ENCODE assay signal across 19 cellular contexts in the genomic region with DNA sequence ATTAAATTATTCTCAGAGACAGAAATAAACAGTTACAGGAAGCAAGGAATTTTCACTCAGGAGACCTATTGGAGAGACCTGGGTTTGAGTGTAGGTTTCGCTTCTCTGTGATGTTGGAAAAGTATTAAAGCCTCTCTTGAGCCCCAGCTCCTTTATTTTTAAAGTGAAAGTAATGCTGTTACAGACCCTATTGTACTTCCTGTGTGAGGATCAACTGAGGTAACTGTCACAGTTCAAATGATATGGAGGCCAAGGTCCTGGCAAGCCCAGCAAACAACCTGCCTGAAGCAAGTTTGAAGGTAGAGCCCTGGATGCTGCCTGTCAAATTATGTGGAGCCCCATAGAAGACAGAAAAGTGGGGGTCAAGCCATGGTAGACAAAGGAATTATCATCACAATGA. TPM values are rescaled to one million over a fixed set of nuclear protein-coding genes. Genes with fewer than 3 reads are reported as not detected.
"Had no signal": no experiment of that assay in that cellular context is flagged by ENCODE, and none has a peak within 500 bp of the region (broad histone marks: within the 10 kb centered on the region; RNA-seq: fewer than 3 reads in every experiment).

No MANE protein-coding gene starts in this region.

- H3K4me3 Mint-ChIP-seq: activated CD4-positive, alpha-beta memory T cell treated with anti-CD3 and anti-CD28 coated beads for 36 hours; activated T-cell treated with anti-CD3 and anti-CD28 coated beads, Interleukin-2, amount 50 U/mL, for 4 hours; brain; neural crest cell had no signal

- H3K27ac ChIP-seq: coronary artery, esophagus squamous epithelium, left ventricle myocardium inferior, tibial artery had no signal

- H3K36me3 ChIP-seq: esophagus squamous epithelium, left ventricle myocardium inferior, tibial artery had no signal

- H3K27me3 Mint-ChIP-seq: activated CD4-positive, alpha-beta memory T cell treated with anti-CD3 and anti-CD28 coated beads for 36 hours; brain had no signal

- H3K9me3 Mint-ChIP-seq: activated CD4-positive, alpha-beta memory T cell treated with anti-CD3 and anti-CD28 coated beads for 36 hours; activated naive CD4-positive, alpha-beta T cell treated with anti-CD3 and anti-CD28 coated beads, Interleukin-2, amount 50 U/mL, for 72 hours; activated T-cell treated with anti-CD3 and anti-CD28 coated beads, Interleukin-2, amount 50 U/mL, for 4 hours; neural crest cell had no signal

- H3K27me3 ChIP-seq: esophagus squamous epithelium, tibial artery had no signal

- H3K4me1 ChIP-seq: esophagus squamous epithelium, left ventricle myocardium inferior, tibial artery had no signal

- H3K36me3 Mint-ChIP-seq: activated CD4-positive, alpha-beta memory T cell treated with anti-CD3 and anti-CD28 coated beads for 36 hours; brain had no signal

- ATAC-seq: activated CD4-positive, CD25-positive, alpha-beta regulatory T cell treated with anti-CD3 and anti-CD28 coated beads, Interleukin-2, amount 50 U/mL, for 24 hours; activated naive CD4-positive, alpha-beta T cell treated with anti-CD3 and anti-CD28 coated beads, Interleukin-2, amount 50 U/mL, for 72 hours; activated T-cell treated with anti-CD3 and anti-CD28 coated beads, Interleukin-2, amount 50 U/mL, for 4 hours; sciatic nerve had no signal

- H3K4me1 Mint-ChIP-seq: brain, neural crest cell had no signal

- DNase-seq: activated CD4-positive, alpha-beta memory T cell treated with anti-CD3 and anti-CD28 coated beads for 36 hours; activated effector memory CD4-positive, alpha-beta T cell treated with Interleukin-2 at 50 U/mL for 16 hours; activated T-cell treated with anti-CD3 and anti-CD28 coated beads, Interleukin-2, amount 50 U/mL, for 4 hours; central memory CD4-positive, alpha-beta T cell; esophagus squamous epithelium; hippocampal formation; left ventricle myocardium inferior; T-helper 9 cell; tibial artery had no signal

- H3K27ac Mint-ChIP-seq: activated CD4-positive, alpha-beta memory T cell treated with anti-CD3 and anti-CD28 coated beads for 36 hours; brain had no signal

- H3K4me3 ChIP-seq: coronary artery, esophagus squamous epithelium, left ventricle myocardium inferior, tibial artery had no signal

RNA-seq across cellular contexts. Expression of gene IFNB1, which starts 38.4 kb away (rescaled TPM):
- total RNA-seq: activated T-cell treated with anti-CD3 and anti-CD28 coated beads, Interleukin-2, amount 50 U/mL, for 4 hours; esophagus squamous epithelium; fibroblast of villous mesenchyme; kidney epithelial cell; left ventricle myocardium inferior; mesenteric fat pad; neural crest cell; osteocyte; sciatic nerve had no signal
